2 cellular contexts compared by ENCODE assay signal in genomic region chr15:82650046-82650670, GRCh38.
A peak's percentile ranks its signal among the peaks of the same experiment; 100 is the strongest.
TF ChIP-seq lines count a peak whose summit lies in the region.

No MANE protein-coding gene starts in this region.

TF ChIP-seq in K562, 482 proteins besides CTCF, POLR2A, EP300 and RAD21:
- TF ChIP-seq, protein P1, sequence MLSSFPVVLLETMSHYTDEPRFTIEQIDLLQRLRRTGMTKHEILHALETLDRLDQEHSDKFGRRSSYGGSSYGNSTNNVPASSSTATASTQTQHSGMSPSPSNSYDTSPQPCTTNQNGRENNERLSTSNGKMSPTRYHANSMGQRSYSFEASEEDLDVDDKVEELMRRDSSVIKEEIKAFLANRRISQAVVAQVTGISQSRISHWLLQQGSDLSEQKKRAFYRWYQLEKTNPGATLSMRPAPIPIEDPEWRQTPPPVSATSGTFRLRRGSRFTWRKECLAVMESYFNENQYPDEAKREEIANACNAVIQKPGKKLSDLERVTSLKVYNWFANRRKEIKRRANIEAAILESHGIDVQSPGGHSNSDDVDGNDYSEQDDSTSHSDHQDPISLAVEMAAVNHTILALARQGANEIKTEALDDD (IDR thresholded peaks at IDR 0.05) = peak; percentile 51; the same call in 1 of the 2 replicates
- TF ChIP-seq ZNF24 (IDR thresholded peaks at IDR 0.05) (no peak), SOX6 (IDR thresholded peaks at IDR 0.05) (no peak), ELF4 (CRISPR knock-in tag; IDR thresholded peaks at IDR 0.05) (no peak)
TF ChIP-seq in K562: peak in this region for 1.

TF ChIP-seq in GM23338, 12 proteins besides CTCF, POLR2A, EP300 and RAD21:
- TF ChIP-seq REST (IDR thresholded peaks at IDR 0.05; ENCODE audit: unreplicated experiment) (no peak), CREB1 (CRISPR knock-in tag; IDR thresholded peaks at IDR 0.05; ENCODE audit: low read depth) (no peak), EZH2phosphoT487 (IDR thresholded peaks at IDR 0.05; ENCODE audit: unreplicated experiment) (no peak), NANOG (IDR thresholded peaks at IDR 0.05; ENCODE audit: borderline replicate concordance) (no peak), ZNF331 (CRISPR knock-in tag; IDR thresholded peaks at IDR 0.05; ENCODE audit: low read depth) (no peak), JUNB (IDR thresholded peaks at IDR 0.05; ENCODE audit: unreplicated experiment) (no peak), EZH2 (IDR thresholded peaks at IDR 0.05; ENCODE audit: low read depth, unreplicated experiment) (no peak), STAT1 (IDR thresholded peaks at IDR 0.05; ENCODE audit: unreplicated experiment) (no peak), ZNF114 (CRISPR knock-in tag; IDR thresholded peaks at IDR 0.05) (no peak), POLR2AphosphoS5 (IDR thresholded peaks at IDR 0.05; ENCODE audit: low read depth) (no peak)
- TF ChIP-seq, protein P2, sequence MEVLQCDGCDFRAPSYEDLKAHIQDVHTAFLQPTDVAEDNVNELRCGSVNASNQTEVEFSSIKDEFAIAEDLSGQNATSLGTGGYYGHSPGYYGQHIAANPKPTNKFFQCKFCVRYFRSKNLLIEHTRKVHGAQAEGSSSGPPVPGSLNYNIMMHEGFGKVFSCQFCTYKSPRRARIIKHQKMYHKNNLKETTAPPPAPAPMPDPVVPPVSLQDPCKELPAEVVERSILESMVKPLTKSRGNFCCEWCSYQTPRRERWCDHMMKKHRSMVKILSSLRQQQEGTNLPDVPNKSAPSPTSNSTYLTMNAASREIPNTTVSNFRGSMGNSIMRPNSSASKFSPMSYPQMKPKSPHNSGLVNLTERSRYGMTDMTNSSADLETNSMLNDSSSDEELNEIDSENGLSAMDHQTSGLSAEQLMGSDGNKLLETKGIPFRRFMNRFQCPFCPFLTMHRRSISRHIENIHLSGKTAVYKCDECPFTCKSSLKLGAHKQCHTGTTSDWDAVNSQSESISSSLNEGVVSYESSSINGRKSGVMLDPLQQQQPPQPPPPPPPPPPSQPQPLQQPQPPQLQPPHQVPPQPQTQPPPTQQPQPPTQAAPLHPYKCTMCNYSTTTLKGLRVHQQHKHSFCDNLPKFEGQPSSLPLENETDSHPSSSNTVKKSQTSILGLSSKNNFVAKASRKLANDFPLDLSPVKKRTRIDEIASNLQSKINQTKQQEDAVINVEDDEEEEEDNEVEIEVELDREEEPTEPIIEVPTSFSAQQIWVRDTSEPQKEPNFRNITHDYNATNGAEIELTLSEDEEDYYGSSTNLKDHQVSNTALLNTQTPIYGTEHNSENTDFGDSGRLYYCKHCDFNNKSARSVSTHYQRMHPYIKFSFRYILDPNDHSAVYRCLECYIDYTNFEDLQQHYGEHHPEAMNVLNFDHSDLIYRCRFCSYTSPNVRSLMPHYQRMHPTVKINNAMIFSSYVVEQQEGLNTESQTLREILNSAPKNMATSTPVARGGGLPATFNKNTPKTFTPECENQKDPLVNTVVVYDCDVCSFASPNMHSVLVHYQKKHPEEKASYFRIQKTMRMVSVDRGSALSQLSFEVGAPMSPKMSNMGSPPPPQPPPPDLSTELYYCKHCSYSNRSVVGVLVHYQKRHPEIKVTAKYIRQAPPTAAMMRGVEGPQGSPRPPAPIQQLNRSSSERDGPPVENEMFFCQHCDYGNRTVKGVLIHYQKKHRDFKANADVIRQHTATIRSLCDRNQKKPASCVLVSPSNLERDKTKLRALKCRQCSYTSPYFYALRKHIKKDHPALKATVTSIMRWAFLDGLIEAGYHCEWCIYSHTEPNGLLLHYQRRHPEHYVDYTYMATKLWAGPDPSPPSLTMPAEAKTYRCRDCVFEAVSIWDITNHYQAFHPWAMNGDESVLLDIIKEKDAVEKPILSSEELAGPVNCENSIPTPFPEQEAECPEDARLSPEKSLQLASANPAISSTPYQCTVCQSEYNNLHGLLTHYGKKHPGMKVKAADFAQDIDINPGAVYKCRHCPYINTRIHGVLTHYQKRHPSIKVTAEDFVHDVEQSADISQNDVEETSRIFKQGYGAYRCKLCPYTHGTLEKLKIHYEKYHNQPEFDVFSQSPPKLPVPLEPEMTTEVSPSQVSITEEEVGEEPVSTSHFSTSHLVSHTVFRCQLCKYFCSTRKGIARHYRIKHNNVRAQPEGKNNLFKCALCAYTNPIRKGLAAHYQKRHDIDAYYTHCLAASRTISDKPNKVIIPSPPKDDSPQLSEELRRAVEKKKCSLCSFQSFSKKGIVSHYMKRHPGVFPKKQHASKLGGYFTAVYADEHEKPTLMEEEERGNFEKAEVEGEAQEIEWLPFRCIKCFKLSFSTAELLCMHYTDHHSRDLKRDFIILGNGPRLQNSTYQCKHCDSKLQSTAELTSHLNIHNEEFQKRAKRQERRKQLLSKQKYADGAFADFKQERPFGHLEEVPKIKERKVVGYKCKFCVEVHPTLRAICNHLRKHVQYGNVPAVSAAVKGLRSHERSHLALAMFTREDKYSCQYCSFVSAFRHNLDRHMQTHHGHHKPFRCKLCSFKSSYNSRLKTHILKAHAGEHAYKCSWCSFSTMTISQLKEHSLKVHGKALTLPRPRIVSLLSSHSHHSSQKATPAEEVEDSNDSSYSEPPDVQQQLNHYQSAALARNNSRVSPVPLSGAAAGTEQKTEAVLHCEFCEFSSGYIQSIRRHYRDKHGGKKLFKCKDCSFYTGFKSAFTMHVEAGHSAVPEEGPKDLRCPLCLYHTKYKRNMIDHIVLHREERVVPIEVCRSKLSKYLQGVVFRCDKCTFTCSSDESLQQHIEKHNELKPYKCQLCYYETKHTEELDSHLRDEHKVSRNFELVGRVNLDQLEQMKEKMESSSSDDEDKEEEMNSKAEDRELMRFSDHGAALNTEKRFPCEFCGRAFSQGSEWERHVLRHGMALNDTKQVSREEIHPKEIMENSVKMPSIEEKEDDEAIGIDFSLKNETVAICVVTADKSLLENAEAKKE (CRISPR knock-in tag; IDR thresholded peaks at IDR 0.05) = no peak
- TF ChIP-seq, protein P3, sequence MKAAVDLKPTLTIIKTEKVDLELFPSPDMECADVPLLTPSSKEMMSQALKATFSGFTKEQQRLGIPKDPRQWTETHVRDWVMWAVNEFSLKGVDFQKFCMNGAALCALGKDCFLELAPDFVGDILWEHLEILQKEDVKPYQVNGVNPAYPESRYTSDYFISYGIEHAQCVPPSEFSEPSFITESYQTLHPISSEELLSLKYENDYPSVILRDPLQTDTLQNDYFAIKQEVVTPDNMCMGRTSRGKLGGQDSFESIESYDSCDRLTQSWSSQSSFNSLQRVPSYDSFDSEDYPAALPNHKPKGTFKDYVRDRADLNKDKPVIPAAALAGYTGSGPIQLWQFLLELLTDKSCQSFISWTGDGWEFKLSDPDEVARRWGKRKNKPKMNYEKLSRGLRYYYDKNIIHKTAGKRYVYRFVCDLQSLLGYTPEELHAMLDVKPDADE (IDR thresholded peaks at IDR 0.05) = no peak
